14 cellular contexts compared by ENCODE assay signal in the genomic region with DNA sequence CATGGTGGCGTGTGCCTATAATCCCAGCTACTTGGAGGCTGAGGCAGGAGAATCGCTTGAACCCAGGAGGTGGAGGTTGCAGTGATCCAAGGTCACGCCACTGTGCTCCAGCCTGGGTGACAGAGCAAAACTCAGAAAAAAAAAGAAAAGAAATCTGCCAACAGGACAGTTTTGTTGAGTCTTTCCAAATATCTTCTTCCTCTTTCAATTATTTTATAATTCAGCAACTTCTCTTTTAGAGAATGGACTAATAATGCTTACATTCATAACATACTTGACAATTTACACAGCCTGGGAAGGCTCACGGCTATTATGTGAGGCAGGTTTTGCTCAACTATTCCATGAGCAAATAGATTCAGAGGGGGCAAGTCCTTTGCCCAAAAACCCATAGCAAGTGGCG. TPM values are rescaled to one million over a fixed set of nuclear protein-coding genes. Genes with fewer than 3 reads are reported as not detected.
"Had no signal": no experiment of that assay in that cellular context is flagged by ENCODE, and none has a peak within 500 bp of the region (broad histone marks: within the 10 kb centered on the region; RNA-seq: fewer than 3 reads in every experiment).

No MANE protein-coding gene starts in this region.

- H3K9me3 ChIP-seq: gastrocnemius medialis, ovary, transverse colon had no signal

- H3K4me1 ChIP-seq: gastrocnemius medialis, transverse colon had no signal

- H3K27me3 ChIP-seq: gastrocnemius medialis, ovary, transverse colon had no signal

- H3K4me3 ChIP-seq: gastrocnemius medialis, ovary, smooth muscle cell, transverse colon had no signal

- H3K27ac Mint-ChIP-seq: activated CD4-positive, alpha-beta T cell treated with anti-CD3 and anti-CD28 coated beads for 36 hours; activated naive CD4-positive, alpha-beta T cell treated with anti-CD3 and anti-CD28 coated beads for 36 hours; effector memory CD8-positive, alpha-beta T cell; stimulated activated effector memory CD8-positive, alpha-beta T cell treated with anti-CD3 and anti-CD28 coated beads, Interleukin-12 subunit alpha, Interleukin-12 subunit beta, amount 100 ng/mL, for 72 hours had no signal

- DNase-seq: activated CD4-positive, alpha-beta T cell treated with anti-CD3 and anti-CD28 coated beads for 36 hours; activated naive CD4-positive, alpha-beta T cell treated with anti-CD3 and anti-CD28 coated beads for 36 hours; caudate nucleus; effector memory CD8-positive, alpha-beta T cell; gastrocnemius medialis; islet precursor cell; mesendoderm; ovary; T-helper 9 cell; transverse colon had no signal

- H3K36me3 ChIP-seq: gastrocnemius medialis, ovary, transverse colon had no signal

- H3K9me3 Mint-ChIP-seq: activated naive CD4-positive, alpha-beta T cell treated with anti-CD3 and anti-CD28 coated beads for 36 hours; effector memory CD8-positive, alpha-beta T cell; stimulated activated effector memory CD8-positive, alpha-beta T cell treated with anti-CD3 and anti-CD28 coated beads, Interleukin-12 subunit alpha, Interleukin-12 subunit beta, amount 100 ng/mL, for 72 hours had no signal

- H3K4me2 ChIP-seq: smooth muscle cell had no signal

- ATAC-seq: activated CD4-positive, alpha-beta T cell treated with anti-CD3 and anti-CD28 coated beads for 36 hours; effector memory CD8-positive, alpha-beta T cell; gastrocnemius medialis; left lobe of liver; stimulated activated effector memory CD8-positive, alpha-beta T cell treated with anti-CD3 and anti-CD28 coated beads, Interleukin-12 subunit alpha, Interleukin-12 subunit beta, amount 100 ng/mL, for 72 hours had no signal

- H3K4me3 Mint-ChIP-seq: activated CD4-positive, alpha-beta T cell treated with anti-CD3 and anti-CD28 coated beads for 36 hours; activated naive CD4-positive, alpha-beta T cell treated with anti-CD3 and anti-CD28 coated beads for 36 hours; effector memory CD8-positive, alpha-beta T cell; stimulated activated effector memory CD8-positive, alpha-beta T cell treated with anti-CD3 and anti-CD28 coated beads, Interleukin-12 subunit alpha, Interleukin-12 subunit beta, amount 100 ng/mL, for 72 hours had no signal

- H3K27ac ChIP-seq: epithelial cell of prostate, gastrocnemius medialis, ovary, transverse colon had no signal

RNA-seq across cellular contexts. Expression of a gene that starts 18.1 kb away (rescaled TPM):
- total RNA-seq: activated CD4-positive, alpha-beta T cell treated with anti-CD3 and anti-CD28 coated beads for 36 hours; activated naive CD4-positive, alpha-beta T cell treated with anti-CD3 and anti-CD28 coated beads for 36 hours; gastrocnemius medialis; left lobe of liver; smooth muscle cell had no signal
